1 cellular context compared by ENCODE assay signal in genomic region chr2:240559271-240559670, GRCh38.
TF ChIP-seq lines count a peak whose summit lies in the region.

No MANE protein-coding gene starts in this region.

TF ChIP-seq in HCT116, 20 proteins besides CTCF, POLR2A, EP300 and RAD21 (continued from another document):
- TF ChIP-seq ZBTB33 (IDR thresholded peaks at IDR 0.05; ENCODE audit: extremely low read depth, insufficient replicate concordance, low read length) = no peak
- no peak for TF ChIP-seq EZH2 (IDR thresholded peaks at IDR 0.05)
- TF ChIP-seq ATF3 (IDR thresholded peaks at IDR 0.05) = no peak
